Comparison of ENCODE assay signal across 22 cellular contexts in genomic region chr2:53500181-53500580, GRCh38.
DNase-seq lines count a peak whose midpoint lies in the region; ATAC-seq, FAIRE-seq and TF ChIP-seq lines count a peak whose summit lies in the region.
"Had no signal": no experiment of that assay in that cellular context is flagged by ENCODE, and none has a peak within 500 bp of the region (broad histone marks: within the 10 kb centered on the region; RNA-seq: fewer than 3 reads in every experiment).

No MANE protein-coding gene starts in this region.

- H3K27ac ChIP-seq in prostate gland = no peak overlapping the region
- H3K27ac ChIP-seq: GM23248, HL-60 had no signal

- H3K36me3 ChIP-seq in prostate gland = no peaks in the 10 kb centered on the region
- H3K36me3 ChIP-seq: HAP-1, MG63 had no signal

- no peaks in the 10 kb centered on the region for H3K4me1 ChIP-seq in prostate gland (replicated peaks)
- H3K4me1 ChIP-seq: HAP-1 had no signal

- H3K4me3 ChIP-seq in epithelial cell of esophagus (ENCODE audit: low read length) (no peak overlapping the region), prostate gland (no peak overlapping the region)
- H3K4me3 ChIP-seq: GM23248, HAP-1, MG63 had no signal

- no peaks in the 10 kb centered on the region for H3K9me3 ChIP-seq in prostate gland
- H3K9me3 ChIP-seq: HAP-1, MG63 had no signal

- ATAC-seq in HG02852 (IDR thresholded peaks at IDR 0.05; ENCODE audit: unreplicated experiment) = no peak

- WGBS in prostate gland = 69% methylated on average over 4 of the region's 4 CpGs

- DNase-seq in HTR-8/SVneo (ENCODE audit: insufficient read length, low spot score) (no peak), SHP77 (lab: John Stamatoyannopoulos, UW) (peak; percentile 64 to 65), epithelial cell of esophagus (ENCODE audit: low read depth) (peak; percentile 25), prostate gland (ENCODE audit: low spot score) (peak; percentile 9), D341Med (ENCODE audit: low spot score) (no peak)
- no peak for DNase-seq in activated CD4-positive, alpha-beta T cell treated with anti-CD3 and anti-CD28 coated beads, Interleukin-2, amount 50 U/mL, for 1 hour
- DNase-seq: ACHN; C1 segment of cervical spinal cord; CD8-positive, alpha-beta memory T cell; GDM1; GM23248; Karpas-422; MG63; NCI-H1048; NCI-H1436; NCI-H1930; NCI-H446; NCI-H748 treated with DMSO at 0.1 percent for 48 hours; RPMI8226 had no signal

- intact Hi-C loops in prostate gland (cut with DNase I) = no loop called here

- TF ChIP-seq CTCF in epithelial cell of esophagus (IDR thresholded peaks at IDR 0.05; ENCODE audit: insufficient read depth, low read depth, low read length, missing control alignments) (no peak), prostate gland (IDR thresholded peaks at IDR 0.05) (no peak)

- FAIRE-seq in HTR-8/SVneo (lab: Jason Lieb, UNC) = peak; percentile 28

- H3K27me3 ChIP-seq in prostate gland (replicated peaks; ENCODE audit: insufficient read depth) = no peaks in the 10 kb centered on the region
- H3K27me3 ChIP-seq: MG63 had no signal

- no peak for TF ChIP-seq POLR2A in prostate gland (IDR thresholded peaks at IDR 0.05)

Comparison
In these comparisons a context has a peak if more than half of its experiments do, and no peak if none do; other contexts are left out.
1. DNase-seq: peak in SHP77 (2 of 2), epithelial cell of esophagus (single experiment) and prostate gland (single experiment); none in HTR-8/SVneo (single experiment), activated CD4-positive, alpha-beta T cell treated with anti-CD3 and anti-CD28 coated beads, Interleukin-2, amount 50 U/mL, for 1 hour (single experiment) and D341Med (single experiment).